Comparison of ENCODE assay signal across 1 cellular context in the genomic region with DNA sequence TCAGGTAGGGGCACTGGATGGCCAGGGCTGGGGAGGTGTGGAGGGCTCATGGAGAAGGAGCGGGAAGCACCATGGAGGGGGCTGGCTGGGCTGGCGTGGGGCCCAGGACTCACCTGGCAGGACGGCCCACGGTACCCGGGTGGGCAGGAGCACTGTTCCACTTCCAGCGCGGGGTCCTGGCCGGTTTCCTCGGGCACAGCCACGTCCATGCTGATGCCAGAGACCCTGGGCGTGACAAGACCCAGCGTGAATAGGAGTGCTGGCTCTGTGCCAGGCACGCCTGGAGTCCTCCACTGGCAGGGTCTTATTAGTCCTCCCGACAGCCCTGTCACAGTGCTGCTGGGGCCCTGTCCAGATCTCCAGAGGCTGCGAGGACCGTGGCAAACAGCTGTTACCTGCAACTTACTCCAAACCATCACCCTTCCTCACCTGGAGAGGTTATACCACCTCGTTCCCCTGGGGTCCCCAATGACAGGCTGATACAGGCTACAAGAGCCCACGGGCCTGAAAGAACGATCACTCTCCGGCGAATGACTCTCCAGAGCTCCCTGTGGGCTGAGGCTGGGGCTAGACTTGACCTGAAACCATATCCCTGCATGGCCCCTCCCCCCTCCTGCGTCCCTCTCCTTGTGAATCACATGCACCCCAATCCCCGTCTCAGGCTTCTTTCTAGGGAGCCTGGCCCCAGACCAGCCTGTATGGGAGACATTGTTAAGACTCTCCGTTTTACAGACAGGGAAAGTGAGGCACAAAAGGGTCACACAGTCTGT.
TF ChIP-seq lines count a peak whose summit lies in the region.

No MANE protein-coding gene starts in this region.

TF ChIP-seq in Ishikawa, 13 proteins besides CTCF, POLR2A, EP300 and RAD21:
- TF ChIP-seq, protein P1, sequence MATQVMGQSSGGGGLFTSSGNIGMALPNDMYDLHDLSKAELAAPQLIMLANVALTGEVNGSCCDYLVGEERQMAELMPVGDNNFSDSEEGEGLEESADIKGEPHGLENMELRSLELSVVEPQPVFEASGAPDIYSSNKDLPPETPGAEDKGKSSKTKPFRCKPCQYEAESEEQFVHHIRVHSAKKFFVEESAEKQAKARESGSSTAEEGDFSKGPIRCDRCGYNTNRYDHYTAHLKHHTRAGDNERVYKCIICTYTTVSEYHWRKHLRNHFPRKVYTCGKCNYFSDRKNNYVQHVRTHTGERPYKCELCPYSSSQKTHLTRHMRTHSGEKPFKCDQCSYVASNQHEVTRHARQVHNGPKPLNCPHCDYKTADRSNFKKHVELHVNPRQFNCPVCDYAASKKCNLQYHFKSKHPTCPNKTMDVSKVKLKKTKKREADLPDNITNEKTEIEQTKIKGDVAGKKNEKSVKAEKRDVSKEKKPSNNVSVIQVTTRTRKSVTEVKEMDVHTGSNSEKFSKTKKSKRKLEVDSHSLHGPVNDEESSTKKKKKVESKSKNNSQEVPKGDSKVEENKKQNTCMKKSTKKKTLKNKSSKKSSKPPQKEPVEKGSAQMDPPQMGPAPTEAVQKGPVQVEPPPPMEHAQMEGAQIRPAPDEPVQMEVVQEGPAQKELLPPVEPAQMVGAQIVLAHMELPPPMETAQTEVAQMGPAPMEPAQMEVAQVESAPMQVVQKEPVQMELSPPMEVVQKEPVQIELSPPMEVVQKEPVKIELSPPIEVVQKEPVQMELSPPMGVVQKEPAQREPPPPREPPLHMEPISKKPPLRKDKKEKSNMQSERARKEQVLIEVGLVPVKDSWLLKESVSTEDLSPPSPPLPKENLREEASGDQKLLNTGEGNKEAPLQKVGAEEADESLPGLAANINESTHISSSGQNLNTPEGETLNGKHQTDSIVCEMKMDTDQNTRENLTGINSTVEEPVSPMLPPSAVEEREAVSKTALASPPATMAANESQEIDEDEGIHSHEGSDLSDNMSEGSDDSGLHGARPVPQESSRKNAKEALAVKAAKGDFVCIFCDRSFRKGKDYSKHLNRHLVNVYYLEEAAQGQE (IDR thresholded peaks at IDR 0.05; ENCODE audit: low read depth), result no peak
- TF ChIP-seq TAF1 (IDR thresholded peaks at IDR 0.05; ENCODE audit: low read depth) (no peak), TCF12 (IDR thresholded peaks at IDR 0.05; ENCODE audit: low read depth) (no peak), NFIC (IDR thresholded peaks at IDR 0.05) (peak; percentile 56; the same call in 1 of the 2 replicates), CREB1 (IDR thresholded peaks at IDR 0.05; ENCODE audit: low read depth) (no peak), FOXM1 (IDR thresholded peaks at IDR 0.05; ENCODE audit: borderline replicate concordance, low read depth) (no peak)
